Comparison of ENCODE assay signal across 17 cellular contexts in genomic region chr9:134344821-134345310, GRCh38. TPM values are rescaled to one million over a fixed set of nuclear protein-coding genes. Genes with fewer than 3 reads are reported as not detected.
DNase-seq lines count a peak whose midpoint lies in the region; ATAC-seq and TF ChIP-seq lines count a peak whose summit lies in the region.
"Had no signal": no experiment of that assay in that cellular context is flagged by ENCODE, and none has a peak within 500 bp of the region (broad histone marks: within the 10 kb centered on the region; RNA-seq: fewer than 3 reads in every experiment).

No MANE protein-coding gene starts in this region.

- BruUV-seq in A673 (replicated peaks; lab: Mats Ljungman, UMichigan): no TSS peak

- no peaks in the 10 kb centered on the region for H3K9me3 Mint-ChIP-seq in activated CD8-positive, alpha-beta T cell treated with anti-CD3 and anti-CD28 coated beads, Interleukin-2, amount 10 ng/mL, durations not matched to agents 7 days and 5 days (ENCODE audit: insufficient read depth)
- H3K9me3 Mint-ChIP-seq: stimulated activated memory B cell treated with anti-CD40 and anti-IgM and Interleukin-4, amounts not matched to agents 10 μg/mL and 1 μg/mL and 100 μg/mL, for 72 hours had no signal

- TF ChIP-seq CTCF in A673 (conservative IDR thresholded peaks at IDR 0.05; ENCODE audit: low read depth, low read length): no peak
- TF ChIP-seq CTCF in foreskin keratinocyte (conservative IDR thresholded peaks at IDR 0.05): no peak
- no peak for TF ChIP-seq CTCF in neutrophil (IDR thresholded peaks at IDR 0.05)
- TF ChIP-seq CTCF in SK-N-SH (IDR thresholded peaks at IDR 0.05): no peak
- TF ChIP-seq CTCF in uterus (IDR thresholded peaks at IDR 0.05): no peak

- no peak overlapping the region for H3K4me3 ChIP-seq in A673 (ENCODE audit: low read depth, low read length, poor library complexity, severe bottlenecking)
- H3K4me3 ChIP-seq in neutrophil (ENCODE audit: low read depth in 1 of 2, low read length in 1 of 2): peak overlapping the region; percentile 58 to 60
- H3K4me3 ChIP-seq in SK-N-SH (ENCODE audit: low read depth in 2 of 2, low read length in 1 of 2): no peak overlapping the region
- H3K4me3 ChIP-seq in uterus: no peak overlapping the region
- H3K4me3 ChIP-seq: A549 had no signal

- WGBS in SK-N-SH (ENCODE audit: low lambda C conversion rate): 95% methylated on average over 9 of the region's 14 CpGs

- no peaks in the 10 kb centered on the region for H3K36me3 Mint-ChIP-seq in activated CD8-positive, alpha-beta T cell treated with anti-CD3 and anti-CD28 coated beads, Interleukin-2, amount 10 ng/mL, durations not matched to agents 7 days and 5 days (ENCODE audit: low read depth)
- H3K36me3 Mint-ChIP-seq: stimulated activated memory B cell treated with anti-CD40 and anti-IgM and Interleukin-4, amounts not matched to agents 10 μg/mL and 1 μg/mL and 100 μg/mL, for 72 hours had no signal

- no peaks in the 10 kb centered on the region for H3F3A ChIP-seq in SK-N-SH (replicated peaks; ENCODE audit: insufficient read depth)

- peaks cover 48% of the 10 kb centered on the region for H3K79me2 ChIP-seq in SK-N-SH (ENCODE audit: insufficient read depth)

- H3K27me3 ChIP-seq in A673 (replicated peaks; ENCODE audit: insufficient read depth, low read depth, low read length, poor library complexity) (no peaks in the 10 kb centered on the region), foreskin keratinocyte (no peaks in the 10 kb centered on the region), neutrophil (no peaks in the 10 kb centered on the region), SK-N-SH (ENCODE audit: insufficient read depth) (no peaks in the 10 kb centered on the region), uterus (no peaks in the 10 kb centered on the region)

- POLR2A ChIA-PET in A673 (lab: Charles Lee; ENCODE audit: low non-redundant PET): interaction anchor here (0.6 kb wide), 1 partner anchor 61 kb away, joined by 8 read pairs; no protein-coding TSS in a partner anchor
- POLR2A ChIA-PET in activated CD8-positive, alpha-beta T cell treated with anti-CD3 and anti-CD28 coated beads, Interleukin-2, amount 10 ng/mL, durations not matched to agents 7 days and 5 days (lab: Charles Lee): interaction anchor here (0.6 kb wide), 1 partner anchor 651 kb away, joined by 3 read pairs; no protein-coding TSS in a partner anchor
- POLR2A ChIA-PET in SK-N-SH (lab: Yijun Ruan, JAX): no interaction called here

- intact Hi-C loops in A673 (cut with micrococcal nuclease; ENCODE audit: unreplicated experiment): no loop called here
- intact Hi-C loops in uterus (cut with DNase I; ENCODE audit: low total_unique reads): no loop called here

- peak overlapping the region; percentile 61 for H3K27ac Mint-ChIP-seq in activated CD8-positive, alpha-beta T cell treated with anti-CD3 and anti-CD28 coated beads, Interleukin-2, amount 10 ng/mL, durations not matched to agents 7 days and 5 days
- H3K27ac Mint-ChIP-seq: stimulated activated memory B cell treated with anti-CD40 and anti-IgM and Interleukin-4, amounts not matched to agents 10 μg/mL and 1 μg/mL and 100 μg/mL, for 72 hours had no signal

- CTCF ChIA-PET in A673 (lab: Charles Lee): no interaction called here
- CTCF ChIA-PET in activated CD8-positive, alpha-beta T cell treated with anti-CD3 and anti-CD28 coated beads, Interleukin-2, amount 10 ng/mL, durations not matched to agents 7 days and 5 days (lab: Charles Lee): interaction anchor here (1.0 kb wide), 1 partner anchor 16 kb away, joined by 3 read pairs; no protein-coding TSS in a partner anchor
- CTCF ChIA-PET in SK-N-SH (lab: Yijun Ruan, JAX): interaction anchor here (0.6 to 2.7 kb wide), 9 partner anchors 10 to 174 kb away, joined by 3 to 11 read pairs (median 4); no protein-coding TSS in a partner anchor

- ATAC-seq in activated CD8-positive, alpha-beta T cell treated with anti-CD3 and anti-CD28 coated beads, Interleukin-2, amount 10 ng/mL, durations not matched to agents 7 days and 5 days: no peak
- no peak for ATAC-seq in foreskin keratinocyte
- no peak for ATAC-seq in GM18870 (IDR thresholded peaks at IDR 0.05; ENCODE audit: unreplicated experiment)
- ATAC-seq in GM18520 (IDR thresholded peaks at IDR 0.05; ENCODE audit: unreplicated experiment): no peak
- ATAC-seq: stimulated activated memory B cell treated with anti-CD40 and anti-IgM and Interleukin-4, amounts not matched to agents 10 μg/mL and 1 μg/mL and 100 μg/mL, for 72 hours had no signal

- H3K9me3 ChIP-seq in A673 (ENCODE audit: low read depth, low read length, poor library complexity, severe bottlenecking) (no peaks in the 10 kb centered on the region), neutrophil (no peaks in the 10 kb centered on the region), SK-N-SH (no peaks in the 10 kb centered on the region), uterus (no peaks in the 10 kb centered on the region)
- H3K9me3 ChIP-seq: A549 had no signal

- peak overlapping the region; percentile 69 for H3K27ac ChIP-seq in A673 (ENCODE audit: low read depth, low read length, poor library complexity, severe bottlenecking)
- peak overlapping the region; percentile 24 for H3K27ac ChIP-seq in foreskin keratinocyte
- H3K27ac ChIP-seq in neutrophil: peak overlapping the region; percentile 98
- H3K27ac ChIP-seq in SK-N-SH (ENCODE audit: low read depth in 2 of 2, low read length in 1 of 2): no peak overlapping the region
- H3K27ac ChIP-seq in uterus: no peak overlapping the region

- peaks cover 12% of the 10 kb centered on the region for H3K4me1 Mint-ChIP-seq in activated CD8-positive, alpha-beta T cell treated with anti-CD3 and anti-CD28 coated beads, Interleukin-2, amount 10 ng/mL, durations not matched to agents 7 days and 5 days (ENCODE audit: low read depth)

- no peak for DNase-seq in A673 (ENCODE audit: low spot score)
- DNase-seq in activated CD8-positive, alpha-beta T cell treated with anti-CD3 and anti-CD28 coated beads, Interleukin-2, amount 10 ng/mL, durations not matched to agents 7 days and 5 days: no peak
- DNase-seq in foreskin keratinocyte: no peak
- no peak for DNase-seq in SK-N-SH
- no peak for DNase-seq in uterus
- DNase-seq: activated CD4-positive, alpha-beta T cell treated with anti-CD3 and anti-CD28 coated beads, Interleukin-2, amount 50 U/mL, for 48 hours; COR-L47; effector memory CD4-positive, alpha-beta T cell; Karpas-422; NCI-H146; NCI-H510A; retina had no signal

- TF ChIP-seq RAD21 in SK-N-SH (IDR thresholded peaks at IDR 0.05; ENCODE audit: low read length): no peak

- TF ChIP-seq POLR2A in uterus (IDR thresholded peaks at IDR 0.05): no peak

- peaks cover 98% of the 10 kb centered on the region for H4K20me1 ChIP-seq in SK-N-SH (ENCODE audit: insufficient read depth)

- no peak overlapping the region for H2AFZ ChIP-seq in SK-N-SH (ENCODE audit: low read depth)

- H3K9ac ChIP-seq in SK-N-SH: no peak overlapping the region

- H3K27me3 Mint-ChIP-seq in activated CD8-positive, alpha-beta T cell treated with anti-CD3 and anti-CD28 coated beads, Interleukin-2, amount 10 ng/mL, durations not matched to agents 7 days and 5 days (ENCODE audit: low read depth): no peaks in the 10 kb centered on the region

- no peaks in the 10 kb centered on the region for H3K36me3 ChIP-seq in A673 (ENCODE audit: insufficient read depth, low read length, poor library complexity, severe bottlenecking)
- peaks cover 13% of the 10 kb centered on the region for H3K36me3 ChIP-seq in neutrophil
- no peaks in the 10 kb centered on the region for H3K36me3 ChIP-seq in SK-N-SH (replicated peaks in 1 of 2; ENCODE audit: control insufficient read depth in 1 of 2, insufficient read depth in 2 of 2, low read length in 1 of 2)
- H3K36me3 ChIP-seq in uterus: no peaks in the 10 kb centered on the region

- H3K4me2 ChIP-seq in SK-N-SH: no peak overlapping the region
- H3K4me2 ChIP-seq: A549 had no signal

- H3K4me1 ChIP-seq in A673 (ENCODE audit: insufficient read depth, low read length, poor library complexity, severe bottlenecking) (peaks cover 36% of the 10 kb centered on the region), foreskin keratinocyte (peaks cover 3% of the 10 kb centered on the region), neutrophil (ENCODE audit: control insufficient read depth in 1 of 2, insufficient read depth in 1 of 2, low read depth in 1 of 2, low read length in 1 of 2) (peaks cover 76 to 91% of the 10 kb centered on the region in 2 experiments), SK-N-SH (ENCODE audit: control insufficient read depth in 1 of 2, insufficient read depth in 2 of 2, low read depth in 1 of 2, low read length in 1 of 2) (peaks cover 0 to 77% of the 10 kb centered on the region in 2 experiments; a peak in 1 of 4 replicates), uterus (peaks cover 15 to 66% of the 10 kb centered on the region in 2 donors)
- H3K4me1 ChIP-seq: A549 had no signal

- H3K4me3 Mint-ChIP-seq in activated CD8-positive, alpha-beta T cell treated with anti-CD3 and anti-CD28 coated beads, Interleukin-2, amount 10 ng/mL, durations not matched to agents 7 days and 5 days: no peak overlapping the region
- H3K4me3 Mint-ChIP-seq: stimulated activated memory B cell treated with anti-CD40 and anti-IgM and Interleukin-4, amounts not matched to agents 10 μg/mL and 1 μg/mL and 100 μg/mL, for 72 hours had no signal

- no peaks in the 10 kb centered on the region for H3K9me2 ChIP-seq in SK-N-SH

- no peak for TF ChIP-seq EP300 in SK-N-SH (IDR thresholded peaks at IDR 0.05; ENCODE audit: borderline replicate concordance in 1 of 2, low read depth in 1 of 2, low read length in 1 of 2)

TF ChIP-seq in SK-N-SH, 30 proteins besides CTCF, POLR2A, EP300 and RAD21 (continues in another document):
- TF ChIP-seq POLR2AphosphoS5 (IDR thresholded peaks at IDR 0.05; ENCODE audit: low read depth, low read length) (no peak), YY1 (IDR thresholded peaks at IDR 0.05; ENCODE audit: low read depth) (no peak), USF1 (IDR thresholded peaks at IDR 0.05; ENCODE audit: borderline replicate concordance, low read depth) (no peak), FOSL2 (IDR thresholded peaks at IDR 0.05; ENCODE audit: borderline replicate concordance, low read depth) (no peak), SMC3 (IDR thresholded peaks at IDR 0.05; ENCODE audit: low read depth, low read length) (no peak), RCOR1 (IDR thresholded peaks at IDR 0.05; ENCODE audit: low read length) (no peak)

RNA-seq across cellular contexts. Expression of gene RXRA, which starts 18.6 kb away (rescaled TPM):
- total RNA-seq in A673 (2021) (50.7 and 54.1 TPM in 2 replicates), foreskin keratinocyte (24.1 and 25.2 TPM in 2 replicates), uterus (10 to 100 TPM; 17.1 to 84.6 (median 24.0) TPM)
- 1 to 10 TPM; 3.8 to 4.2 TPM for total RNA-seq in activated CD8-positive, alpha-beta T cell treated with anti-CD3 and anti-CD28 coated beads, Interleukin-2, amount 10 ng/mL, durations not matched to agents 7 days and 5 days
- polyA plus RNA-seq in foreskin keratinocyte (16.5 and 18.3 TPM in 2 replicates), SK-N-SH (2012; rRNA removed) (5.2 and 7.6 TPM in 2 replicates)
- 3.4 and 5.5 TPM in 2 replicates for polyA plus RNA-seq in SK-N-SH (2012; cell fraction: cytosol; rRNA removed)
- 8.0 and 8.8 TPM in 2 replicates for polyA plus RNA-seq in SK-N-SH (2012; cell fraction: nucleus; rRNA removed)

Comparison
In these comparisons a context has a peak if more than half of its experiments do, and no peak if none do; other contexts are left out.
1. H3K27ac ChIP-seq: peak in A673 (single experiment), foreskin keratinocyte (single experiment) and neutrophil (single experiment); none in SK-N-SH (0 of 2) and uterus (0 of 2).
2. H3K4me3 ChIP-seq: peak in neutrophil (2 of 2); none in A673 (single experiment), SK-N-SH (0 of 2) and uterus (0 of 2).